1 cellular context compared by ENCODE assay signal in genomic region chr19:54889566-54889965, GRCh38.
TF ChIP-seq lines count a peak whose summit lies in the region.

No MANE protein-coding gene starts in this region.

TF ChIP-seq in K562, 482 proteins besides CTCF, POLR2A, EP300 and RAD21:
- TF ChIP-seq ZNF696 (CRISPR knock-in tag; conservative IDR thresholded peaks at IDR 0.05) (no peak), XRCC5 (IDR thresholded peaks at IDR 0.05; ENCODE audit: low read depth, low read length) (no peak), RNF2 (IDR thresholded peaks at IDR 0.05) (no peak), IRF9 (tag; IDR thresholded peaks at IDR 0.05) (no peak), BRF2 (IDR thresholded peaks at IDR 0.05; ENCODE audit: borderline replicate concordance, insufficient read depth, insufficient read length) (no peak), GTF2B (IDR thresholded peaks at IDR 0.05; ENCODE audit: extremely low read depth, insufficient read length) (no peak), SMARCB1 (IDR thresholded peaks at IDR 0.05; ENCODE audit: insufficient read length, low read depth) (no peak), PHB2 (IDR thresholded peaks at IDR 0.05; ENCODE audit: low read depth) (no peak), ETV5 (CRISPR knock-in tag; IDR thresholded peaks at IDR 0.05; ENCODE audit: low read depth) (no peak), BMI1 (IDR thresholded peaks at IDR 0.05; ENCODE audit: low read length) (no peak), HES1 (IDR thresholded peaks at IDR 0.05; ENCODE audit: low read depth) (no peak), MAFG (tag; conservative IDR thresholded peaks at IDR 0.05) (no peak), FOXM1 (IDR thresholded peaks at IDR 0.05; ENCODE audit: low read depth) (no peak), FOXM1 (CRISPR knock-in tag; IDR thresholded peaks at IDR 0.05; ENCODE audit: low read depth) (no peak), ZNF76 (CRISPR knock-in tag; IDR thresholded peaks at IDR 0.05; ENCODE audit: borderline replicate concordance) (no peak), TEAD4 (IDR thresholded peaks at IDR 0.05; ENCODE audit: low read length) (no peak), TEAD4 (CRISPR knock-in tag; IDR thresholded peaks at IDR 0.05; ENCODE audit: borderline replicate concordance) (no peak)
